8 cellular contexts compared by ENCODE assay signal in genomic region chr10:63522129-63522687, GRCh38. TPM values are rescaled to one million over a fixed set of nuclear protein-coding genes. Genes with fewer than 3 reads are reported as not detected.
A peak's percentile ranks its signal among the peaks of the same experiment; 100 is the strongest.
DNase-seq lines count a peak whose midpoint lies in the region; ATAC-seq, FAIRE-seq and TF ChIP-seq lines count a peak whose summit lies in the region.

No MANE protein-coding gene starts in this region.

- peaks cover 18% of the 10 kb centered on the region for H3K4me1 ChIP-seq in OCI-LY3 (ENCODE audit: low read length)
- peaks cover 0 to 7% of the 10 kb centered on the region in 2 donors for H3K4me1 ChIP-seq in uterus

- H3K36me3 ChIP-seq in OCI-LY3 (replicated peaks; ENCODE audit: low read depth, low read length) (no peaks in the 10 kb centered on the region), uterus (no peaks in the 10 kb centered on the region)

- no peaks in the 10 kb centered on the region for H3K9me3 Mint-ChIP-seq in mesothelial cell of epicardium

- peak overlapping the region; percentile 55 for H2AFZ ChIP-seq in OCI-LY3 (ENCODE audit: low read depth, low read length)

- DNase-seq in 8988T (peak; percentile 24), GM12891 (ENCODE audit: insufficient read length, low spot score) (no peak), mesothelial cell of epicardium (ENCODE audit: low spot score in 2 of 2, unreplicated experiment in 2 of 2) (no peak), uterus (no peak)
- DNase-seq in stimulated activated CD4-positive, alpha-beta T cell treated with anti-CD3 and anti-CD28 coated beads, Interleukin-2, amount 100 ng/mL, for 24 hours, result no peak

- peak overlapping the region; percentile 80 for H3K4me2 ChIP-seq in OCI-LY3 (ENCODE audit: low read length)

- peak overlapping the region; percentile 73; the same call in 1 of the 2 replicates for H3K27ac ChIP-seq in OCI-LY3 (ENCODE audit: low read length)
- H3K27ac ChIP-seq in cingulate gyrus (ENCODE audit: low read depth, low read length), result peak overlapping the region; percentile 94
- H3K27ac ChIP-seq in uterus, result peak overlapping the region; percentile 100

- peak overlapping the region; percentile 98 for H3K27ac Mint-ChIP-seq in mesothelial cell of epicardium

- TF ChIP-seq POLR2A in GM12891 (IDR thresholded peaks at IDR 0.05; ENCODE audit: low read depth, low read length) (no peak), uterus (IDR thresholded peaks at IDR 0.05) (no peak)

- H3K27me3 ChIP-seq in OCI-LY3 (ENCODE audit: low read depth, low read length), result no peaks in the 10 kb centered on the region
- H3K27me3 ChIP-seq in uterus, result no peaks in the 10 kb centered on the region

- H3K4me3 ChIP-seq in OCI-LY3 (ENCODE audit: low read length) (peak overlapping the region; percentile 78), uterus (peak overlapping the region; percentile 79 to 94)

- intact Hi-C loops in uterus (cut with DNase I; ENCODE audit: low total_unique reads), result no loop called here

- no peaks in the 10 kb centered on the region for H3K27me3 Mint-ChIP-seq in mesothelial cell of epicardium (ENCODE audit: low read depth)

- H3K4me3 Mint-ChIP-seq in mesothelial cell of epicardium, result peak overlapping the region; percentile 87

- FAIRE-seq in GM12891 (lab: Jason Lieb, UNC), result no peak

- H3K9ac ChIP-seq in OCI-LY3 (ENCODE audit: low read length), result peak overlapping the region; percentile 88

- no peaks in the 10 kb centered on the region for H4K20me1 ChIP-seq in OCI-LY3 (ENCODE audit: insufficient read depth, low read length)

- peaks cover 6% of the 10 kb centered on the region for H3K36me3 Mint-ChIP-seq in mesothelial cell of epicardium

- H3K9me3 ChIP-seq in OCI-LY3 (ENCODE audit: insufficient read depth, low read length) (no peaks in the 10 kb centered on the region), uterus (no peaks in the 10 kb centered on the region)

- no peak for TF ChIP-seq CTCF in OCI-LY3 (IDR thresholded peaks at IDR 0.05; ENCODE audit: low read depth, low read length)
- no peak for TF ChIP-seq CTCF in mesothelial cell of epicardium (IDR thresholded peaks at IDR 0.05; ENCODE audit: unreplicated experiment)
- TF ChIP-seq CTCF in uterus (IDR thresholded peaks at IDR 0.05), result no peak

- ATAC-seq in GM19351 (IDR thresholded peaks at IDR 0.05; ENCODE audit: unreplicated experiment), result no peak

- H3K4me1 Mint-ChIP-seq in mesothelial cell of epicardium, result peaks cover 49% of the 10 kb centered on the region

- H3K79me2 ChIP-seq in OCI-LY3 (ENCODE audit: low read length), result peaks cover 59% of the 10 kb centered on the region

TF ChIP-seq in GM12891, 5 proteins besides CTCF, POLR2A, EP300 and RAD21:
- TF ChIP-seq POLR2AphosphoS5 (IDR thresholded peaks at IDR 0.05; ENCODE audit: low read depth, low read length) (no peak), TAF1 (IDR thresholded peaks at IDR 0.05; ENCODE audit: low read depth, low read length) (0 out of 2 replicates have a peak, but pooled peaks have one; percentile 2)

RNA-seq across cellular contexts. Expression of gene REEP3, which starts 1.0 kb away (rescaled TPM):
- 4.5 TPM for polyA plus RNA-seq in GM12891 (2012; ENCODE audit: low read depth, missing spikeins)
- total RNA-seq in mesothelial cell of epicardium (28.5 to 33.1 TPM (median 31.9 TPM) in 3 replicates), uterus (10 to 100 TPM; 43.0 to 66.5 (median 58.2) TPM)

RNA-seq across cellular contexts. Expression of gene JMJD1C, which starts 56.4 kb away (rescaled TPM):
- polyA plus RNA-seq in GM12891 (2012; ENCODE audit: low read depth, missing spikeins), result 27.1 TPM
- 109 to 117 TPM (median 112 TPM) in 3 replicates for total RNA-seq in mesothelial cell of epicardium
- total RNA-seq in uterus, result 100 to 1,000 TPM; 127 to 330 (median 208) TPM
